1 cellular context compared by ENCODE assay signal in the genomic region with DNA sequence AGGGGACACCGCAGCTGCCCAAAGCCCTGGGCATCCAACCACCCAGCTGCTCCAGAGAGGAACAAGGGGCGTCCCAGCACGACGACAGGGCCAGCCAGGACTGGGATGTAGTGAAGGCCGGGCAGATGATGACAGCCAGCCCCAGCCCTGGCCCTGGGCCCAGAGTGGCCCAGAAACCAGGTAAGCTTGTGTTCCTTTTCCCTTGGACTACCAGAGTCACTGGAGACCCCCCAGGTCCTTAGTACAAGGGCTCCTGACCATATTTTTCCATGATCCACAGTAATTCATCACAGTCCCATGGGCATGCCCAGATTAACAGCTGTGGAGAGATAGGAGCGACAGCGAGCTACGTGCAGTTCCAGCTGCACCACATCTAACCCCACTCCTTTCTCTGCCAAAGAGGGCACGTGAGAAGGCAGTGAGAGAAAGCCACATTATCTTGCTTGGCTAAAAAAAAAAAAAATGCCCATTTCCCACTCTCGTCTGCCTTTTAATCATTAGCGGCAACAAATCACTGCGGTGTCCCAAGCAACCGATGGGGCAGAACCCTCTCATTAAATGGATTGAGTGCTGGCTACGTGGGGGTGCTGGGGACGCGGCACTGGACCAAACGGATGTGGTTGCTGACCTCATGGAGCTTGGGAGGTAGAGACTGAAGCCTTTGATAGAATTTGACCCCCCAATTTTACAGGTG.
TF ChIP-seq lines count a peak whose summit lies in the region.

No MANE protein-coding gene starts in this region.

TF ChIP-seq in IMR-90, 13 proteins besides CTCF, POLR2A, EP300 and RAD21 (continued from another document):
- TF ChIP-seq, protein P1, sequence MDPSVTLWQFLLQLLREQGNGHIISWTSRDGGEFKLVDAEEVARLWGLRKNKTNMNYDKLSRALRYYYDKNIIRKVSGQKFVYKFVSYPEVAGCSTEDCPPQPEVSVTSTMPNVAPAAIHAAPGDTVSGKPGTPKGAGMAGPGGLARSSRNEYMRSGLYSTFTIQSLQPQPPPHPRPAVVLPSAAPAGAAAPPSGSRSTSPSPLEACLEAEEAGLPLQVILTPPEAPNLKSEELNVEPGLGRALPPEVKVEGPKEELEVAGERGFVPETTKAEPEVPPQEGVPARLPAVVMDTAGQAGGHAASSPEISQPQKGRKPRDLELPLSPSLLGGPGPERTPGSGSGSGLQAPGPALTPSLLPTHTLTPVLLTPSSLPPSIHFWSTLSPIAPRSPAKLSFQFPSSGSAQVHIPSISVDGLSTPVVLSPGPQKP (IDR thresholded peaks at IDR 0.05; ENCODE audit: borderline replicate concordance, low read depth, low read length), result no peak
- no peak for TF ChIP-seq CHD1 (IDR thresholded peaks at IDR 0.05; ENCODE audit: low read depth, low read length)
